In the genomic region with DNA sequence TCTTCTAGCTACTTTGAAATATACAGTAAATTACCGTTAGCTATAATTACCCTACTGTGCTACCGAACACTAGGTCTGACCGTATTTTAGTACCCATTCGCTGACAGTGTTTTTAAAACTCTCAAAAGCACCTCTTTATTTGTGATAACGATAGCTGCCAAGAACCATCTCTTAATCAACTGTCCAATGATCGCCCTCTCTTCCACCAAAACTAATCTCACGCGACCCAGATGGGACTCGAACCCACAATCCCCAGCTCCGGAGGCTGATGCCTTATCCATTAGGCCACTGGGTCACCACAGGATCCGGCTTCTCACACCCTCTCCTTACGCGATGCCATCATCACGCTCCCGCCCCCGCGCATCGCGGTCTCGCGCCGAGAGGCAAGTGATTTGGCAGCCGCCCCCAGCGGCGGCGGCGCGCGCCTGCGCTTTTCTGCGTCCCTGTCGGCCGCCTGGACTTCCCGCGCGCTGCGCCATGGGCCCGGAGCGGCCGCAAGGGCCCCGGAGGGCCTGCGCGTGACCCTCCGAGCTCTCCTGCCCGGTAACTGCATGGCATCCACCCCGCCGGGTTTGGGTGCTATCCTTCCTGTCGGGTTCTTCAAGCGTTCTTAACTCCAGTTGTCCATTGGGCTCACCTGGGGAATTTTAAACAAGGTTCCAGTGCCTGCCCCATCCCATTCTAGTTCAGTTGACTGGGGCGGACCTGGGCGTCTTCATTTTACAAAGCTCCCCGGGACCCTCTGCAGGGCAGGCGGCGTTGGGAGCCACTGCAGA, we compare ENCODE assay signal across 1 cellular context.
TF ChIP-seq lines count a peak whose summit lies in the region.

No MANE protein-coding gene starts in this region.

TF ChIP-seq in GM12878, 131 proteins besides CTCF, POLR2A, EP300 and RAD21 (continued from another document and continues in another):
- TF ChIP-seq YY1 (IDR thresholded peaks at IDR 0.05; ENCODE audit: low read depth, low read length) (peak; percentile 86), SIN3A (IDR thresholded peaks at IDR 0.05; ENCODE audit: low read depth, low read length) (peak; percentile 35; the same call in 1 of the 2 replicates), YBX1 (IDR thresholded peaks at IDR 0.05) (no peak), LARP7 (IDR thresholded peaks at IDR 0.05) (peak; percentile 92), ZNF217 (IDR thresholded peaks at IDR 0.05) (peak; percentile 80; the same call in 1 of the 2 replicates), RCOR1 (conservative IDR thresholded peaks at IDR 0.05; ENCODE audit: low read depth, low read length) (no peak; the same call in 1 of the 2 replicates), BHLHE40 (IDR thresholded peaks at IDR 0.05; ENCODE audit: borderline replicate concordance in 1 of 2, low read depth in 2 of 2, low read length in 1 of 2) (peak; percentile 81 to 90; a peak in 3 of 4 replicates), CHD4 (IDR thresholded peaks at IDR 0.05) (no peak), DPF2 (IDR thresholded peaks at IDR 0.05) (peak; percentile 64), SREBF2 (IDR thresholded peaks at IDR 0.05; ENCODE audit: low read length) (peak; percentile 98), ZBED1 (IDR thresholded peaks at IDR 0.05; ENCODE audit: borderline replicate concordance) (no peak), BACH1 (IDR thresholded peaks at IDR 0.05; ENCODE audit: borderline replicate concordance) (peak; percentile 73; the same call in 1 of the 2 replicates), ZSCAN29 (IDR thresholded peaks at IDR 0.05) (peak; percentile 89), NR2C1 (IDR thresholded peaks at IDR 0.05) (peak; percentile 7; the same call in 1 of the 2 replicates), ATF7 (IDR thresholded peaks at IDR 0.05; ENCODE audit: low read depth) (peak; percentile 83), ASH2L (IDR thresholded peaks at IDR 0.05; ENCODE audit: borderline replicate concordance, low read depth) (no peak), ZNF622 (IDR thresholded peaks at IDR 0.05) (no peak), TARDBP (IDR thresholded peaks at IDR 0.05; ENCODE audit: borderline replicate concordance) (peak; percentile 99), ZBTB11 (CRISPR knock-in tag; IDR thresholded peaks at IDR 0.05) (no peak), NBN (IDR thresholded peaks at IDR 0.05) (peak; percentile 77; the same call in 1 of the 2 replicates), IKZF1 (conservative IDR thresholded peaks at IDR 0.05) (peak; percentile 90), NFYA (IDR thresholded peaks at IDR 0.05; ENCODE audit: borderline replicate concordance, low read depth, low read length) (no peak), HDAC6 (IDR thresholded peaks at IDR 0.05; ENCODE audit: unreplicated experiment) (peak; percentile 36), KLF5 (IDR thresholded peaks at IDR 0.05; ENCODE audit: partially characterized antibody) (peak; percentile 95), NR2F1 (conservative IDR thresholded peaks at IDR 0.05) (peak; percentile 88), IKZF2 (IDR thresholded peaks at IDR 0.05) (peak; percentile 69 to 77), TCF3 (IDR thresholded peaks at IDR 0.05; ENCODE audit: borderline replicate concordance, insufficient read depth, low read depth, low read length) (no peak), POU2F2 (IDR thresholded peaks at IDR 0.05; ENCODE audit: borderline replicate concordance, low read depth, low read length) (peak; percentile 43; the same call in 1 of the 3 replicates), CREM (IDR thresholded peaks at IDR 0.05; ENCODE audit: low read depth) (no peak; the same call in 1 of the 2 replicates), GABPA (IDR thresholded peaks at IDR 0.05; ENCODE audit: low read depth) (peak; percentile 66; the same call in 1 of the 2 replicates), HSF1 (IDR thresholded peaks at IDR 0.05; ENCODE audit: low read depth, low read length) (no peak), JUNB (IDR thresholded peaks at IDR 0.05) (no peak), SRF (IDR thresholded peaks at IDR 0.05; ENCODE audit: low read depth in 2 of 2, low read length in 2 of 2) (no peak), ZBTB40 (IDR thresholded peaks at IDR 0.05; ENCODE audit: borderline replicate concordance) (peak; percentile 72), CBX5 (IDR thresholded peaks at IDR 0.05; ENCODE audit: low read depth) (peak; percentile 92), RAD51 (IDR thresholded peaks at IDR 0.05) (peak; percentile 20; the same call in 1 of the 2 replicates), NRF1 (conservative IDR thresholded peaks at IDR 0.05; ENCODE audit: low read depth, low read length) (peak; percentile 61), ZNF207 (IDR thresholded peaks at IDR 0.05; ENCODE audit: borderline replicate concordance) (peak; percentile 96), ESRRA (IDR thresholded peaks at IDR 0.05; ENCODE audit: low read length) (no peak), SUZ12 (IDR thresholded peaks at IDR 0.05; ENCODE audit: unreplicated experiment) (no peak)
- TF ChIP-seq, protein P1, sequence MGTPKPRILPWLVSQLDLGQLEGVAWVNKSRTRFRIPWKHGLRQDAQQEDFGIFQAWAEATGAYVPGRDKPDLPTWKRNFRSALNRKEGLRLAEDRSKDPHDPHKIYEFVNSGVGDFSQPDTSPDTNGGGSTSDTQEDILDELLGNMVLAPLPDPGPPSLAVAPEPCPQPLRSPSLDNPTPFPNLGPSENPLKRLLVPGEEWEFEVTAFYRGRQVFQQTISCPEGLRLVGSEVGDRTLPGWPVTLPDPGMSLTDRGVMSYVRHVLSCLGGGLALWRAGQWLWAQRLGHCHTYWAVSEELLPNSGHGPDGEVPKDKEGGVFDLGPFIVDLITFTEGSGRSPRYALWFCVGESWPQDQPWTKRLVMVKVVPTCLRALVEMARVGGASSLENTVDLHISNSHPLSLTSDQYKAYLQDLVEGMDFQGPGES (IDR thresholded peaks at IDR 0.05), result no peak
- TF ChIP-seq, protein P2, sequence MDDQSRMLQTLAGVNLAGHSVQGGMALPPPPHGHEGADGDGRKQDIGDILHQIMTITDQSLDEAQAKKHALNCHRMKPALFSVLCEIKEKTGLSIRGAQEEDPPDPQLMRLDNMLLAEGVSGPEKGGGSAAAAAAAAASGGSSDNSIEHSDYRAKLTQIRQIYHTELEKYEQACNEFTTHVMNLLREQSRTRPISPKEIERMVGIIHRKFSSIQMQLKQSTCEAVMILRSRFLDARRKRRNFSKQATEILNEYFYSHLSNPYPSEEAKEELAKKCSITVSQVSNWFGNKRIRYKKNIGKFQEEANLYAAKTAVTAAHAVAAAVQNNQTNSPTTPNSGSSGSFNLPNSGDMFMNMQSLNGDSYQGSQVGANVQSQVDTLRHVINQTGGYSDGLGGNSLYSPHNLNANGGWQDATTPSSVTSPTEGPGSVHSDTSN (IDR thresholded peaks at IDR 0.05; ENCODE audit: insufficient replicate concordance, low read depth, low read length), result no peak
- TF ChIP-seq, protein P3, sequence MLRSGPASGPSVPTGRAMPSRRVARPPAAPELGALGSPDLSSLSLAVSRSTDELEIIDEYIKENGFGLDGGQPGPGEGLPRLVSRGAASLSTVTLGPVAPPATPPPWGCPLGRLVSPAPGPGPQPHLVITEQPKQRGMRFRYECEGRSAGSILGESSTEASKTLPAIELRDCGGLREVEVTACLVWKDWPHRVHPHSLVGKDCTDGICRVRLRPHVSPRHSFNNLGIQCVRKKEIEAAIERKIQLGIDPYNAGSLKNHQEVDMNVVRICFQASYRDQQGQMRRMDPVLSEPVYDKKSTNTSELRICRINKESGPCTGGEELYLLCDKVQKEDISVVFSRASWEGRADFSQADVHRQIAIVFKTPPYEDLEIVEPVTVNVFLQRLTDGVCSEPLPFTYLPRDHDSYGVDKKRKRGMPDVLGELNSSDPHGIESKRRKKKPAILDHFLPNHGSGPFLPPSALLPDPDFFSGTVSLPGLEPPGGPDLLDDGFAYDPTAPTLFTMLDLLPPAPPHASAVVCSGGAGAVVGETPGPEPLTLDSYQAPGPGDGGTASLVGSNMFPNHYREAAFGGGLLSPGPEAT (IDR thresholded peaks at IDR 0.05; ENCODE audit: low read depth), result no peak
- TF ChIP-seq, protein P4, sequence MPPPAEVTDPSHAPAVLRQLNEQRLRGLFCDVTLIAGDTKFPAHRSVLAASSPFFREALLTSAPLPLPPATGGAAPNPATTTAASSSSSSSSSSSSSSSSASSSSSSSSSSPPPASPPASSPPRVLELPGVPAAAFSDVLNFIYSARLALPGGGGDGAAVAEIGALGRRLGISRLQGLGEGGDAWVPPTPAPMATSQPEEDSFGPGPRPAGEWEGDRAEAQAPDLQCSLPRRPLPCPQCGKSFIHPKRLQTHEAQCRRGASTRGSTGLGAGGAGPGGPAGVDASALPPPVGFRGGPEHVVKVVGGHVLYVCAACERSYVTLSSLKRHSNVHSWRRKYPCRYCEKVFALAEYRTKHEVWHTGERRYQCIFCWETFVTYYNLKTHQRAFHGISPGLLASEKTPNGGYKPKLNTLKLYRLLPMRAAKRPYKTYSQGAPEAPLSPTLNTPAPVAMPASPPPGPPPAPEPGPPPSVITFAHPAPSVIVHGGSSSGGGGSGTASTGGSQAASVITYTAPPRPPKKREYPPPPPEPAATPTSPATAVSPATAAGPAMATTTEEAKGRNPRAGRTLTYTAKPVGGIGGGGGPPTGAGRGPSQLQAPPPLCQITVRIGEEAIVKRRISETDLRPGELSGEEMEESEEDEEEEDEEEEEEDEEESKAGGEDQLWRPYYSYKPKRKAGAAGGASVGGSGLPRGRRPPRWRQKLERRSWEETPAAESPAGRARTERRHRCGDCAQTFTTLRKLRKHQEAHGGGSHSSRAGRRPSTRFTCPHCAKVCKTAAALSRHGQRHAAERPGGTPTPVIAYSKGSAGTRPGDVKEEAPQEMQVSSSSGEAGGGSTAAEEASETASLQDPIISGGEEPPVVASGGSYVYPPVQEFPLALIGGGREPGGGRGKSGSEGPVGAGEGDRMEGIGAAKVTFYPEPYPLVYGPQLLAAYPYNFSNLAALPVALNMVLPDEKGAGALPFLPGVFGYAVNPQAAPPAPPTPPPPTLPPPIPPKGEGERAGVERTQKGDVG (CRISPR knock-in tag; IDR thresholded peaks at IDR 0.05), result no peak
- TF ChIP-seq, protein P5, sequence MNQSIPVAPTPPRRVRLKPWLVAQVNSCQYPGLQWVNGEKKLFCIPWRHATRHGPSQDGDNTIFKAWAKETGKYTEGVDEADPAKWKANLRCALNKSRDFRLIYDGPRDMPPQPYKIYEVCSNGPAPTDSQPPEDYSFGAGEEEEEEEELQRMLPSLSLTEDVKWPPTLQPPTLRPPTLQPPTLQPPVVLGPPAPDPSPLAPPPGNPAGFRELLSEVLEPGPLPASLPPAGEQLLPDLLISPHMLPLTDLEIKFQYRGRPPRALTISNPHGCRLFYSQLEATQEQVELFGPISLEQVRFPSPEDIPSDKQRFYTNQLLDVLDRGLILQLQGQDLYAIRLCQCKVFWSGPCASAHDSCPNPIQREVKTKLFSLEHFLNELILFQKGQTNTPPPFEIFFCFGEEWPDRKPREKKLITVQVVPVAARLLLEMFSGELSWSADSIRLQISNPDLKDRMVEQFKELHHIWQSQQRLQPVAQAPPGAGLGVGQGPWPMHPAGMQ (IDR thresholded peaks at IDR 0.05; ENCODE audit: borderline replicate concordance), result no peak
